ENCODE assay signal across 8 cellular contexts in genomic region chr3:33717866-33718594, GRCh38. TPM values are rescaled to one million over a fixed set of nuclear protein-coding genes. Genes with fewer than 3 reads are reported as not detected.
DNase-seq lines count a peak whose midpoint lies in the region; ATAC-seq, FAIRE-seq and TF ChIP-seq lines count a peak whose summit lies in the region.

Gene CLASP2 (minus strand): TSS chr3:33718254. CDS start chr3:33718002, 252 bp downstream.

- intact Hi-C loops in Right ventricle myocardium inferior (cut with DNase I) (loop anchor here (1.0 to 5.0 kb wide), 4 partner anchors 59 to 276 kb away; partner anchors contain the start of genes PDCD6IP and UBP1), pancreas (cut with DNase I) (no loop called here), thyroid gland (cut with DNase I) (no loop called here)

- peak; percentile 87 for DNase-seq in GM10266 (ENCODE audit: extremely low spot score)
- DNase-seq in NCI-H1048 (lab: John Stamatoyannopoulos, UW), result peak; percentile 70
- DNase-seq in SKM-1 treated with dmso at 0.1 percent for 144 hours (lab: John Stamatoyannopoulos, UW; ENCODE audit: unreplicated experiment), result peak; percentile 72
- DNase-seq in Right ventricle myocardium inferior (ENCODE audit: missing footprints), result peak; percentile 95
- DNase-seq in pancreas, result peak; percentile 81 to 94 (median 87)
- peak; percentile 87 to 90 for DNase-seq in thyroid gland

- H3K9me3 Mint-ChIP-seq in activated naive CD8-positive, alpha-beta T cell (ENCODE audit: low read depth), result no peaks in the 10 kb centered on the region

- H3K4me3 ChIP-seq in pancreas, result peak within 1 kb of the TSS; percentile 65 to 90 (median 85)
- H3K4me3 ChIP-seq in thyroid gland (replicated peaks in 1 of 3), result peak within 1 kb of the TSS; percentile 66 to 91 (median 90)

- peak; percentile 29 to 90 for TF ChIP-seq POLR2A in thyroid gland (IDR thresholded peaks at IDR 0.05)

- peak; percentile 97 for ATAC-seq in HG02588 (IDR thresholded peaks at IDR 0.05; ENCODE audit: unreplicated experiment)
- peak; percentile 97 for ATAC-seq in Right ventricle myocardium inferior
- ATAC-seq in pancreas, result peak; percentile 89 to 95 (median 93)

- no peaks in the 10 kb centered on the region for H3K36me3 Mint-ChIP-seq in activated naive CD8-positive, alpha-beta T cell

- TF ChIP-seq CTCF in GM10266 (IDR thresholded peaks at IDR 0.05; ENCODE audit: control insufficient read depth, insufficient read depth, low read depth, missing control alignments), result no peak
- peak in 1 of 4 donors; percentile 11 for TF ChIP-seq CTCF in pancreas (IDR thresholded peaks at IDR 0.05)
- peak in 3 of 6 experiments; percentile 3 to 17 (median 7) for TF ChIP-seq CTCF in thyroid gland (IDR thresholded peaks at IDR 0.05)

- WGBS in pancreas, 2 donors, result 0 to 1% methylated on average over 44 to 68 of the region's 68 CpGs
- WGBS in thyroid gland, 2 donors, result 0% methylated on average over 9 to 47 of the region's 68 CpGs

- H3K27ac Mint-ChIP-seq in activated naive CD8-positive, alpha-beta T cell, result peak within 1 kb of the TSS; percentile 94

- peaks cover 4 to 13% (median 10%) of the 10 kb centered on the region in 3 donors for H3K4me1 ChIP-seq in pancreas
- peaks cover 8 to 10% of the 10 kb centered on the region in 2 donors for H3K4me1 ChIP-seq in thyroid gland

- H3K36me3 ChIP-seq in pancreas, result no peaks in the 10 kb centered on the region
- H3K36me3 ChIP-seq in thyroid gland, result no peaks in the 10 kb centered on the region

- FAIRE-seq in pancreas (lab: Jason Lieb, UNC), result no peak

- no peaks in the 10 kb centered on the region for H3K9me3 ChIP-seq in pancreas
- H3K9me3 ChIP-seq in thyroid gland, result no peaks in the 10 kb centered on the region

- H3K27me3 Mint-ChIP-seq in activated naive CD8-positive, alpha-beta T cell, result no peaks in the 10 kb centered on the region

- peaks cover 11% of the 10 kb centered on the region for H3K4me1 Mint-ChIP-seq in activated naive CD8-positive, alpha-beta T cell (ENCODE audit: low read depth)

- H3K27me3 ChIP-seq in pancreas (no peaks in the 10 kb centered on the region), thyroid gland (no peaks in the 10 kb centered on the region)

- H3K27ac ChIP-seq in pancreas (peak within 1 kb of the TSS; percentile 98 to 99 (median 98)), thyroid gland (peak within 1 kb of the TSS; percentile 96 to 100 (median 98))

- H3K4me3 Mint-ChIP-seq in activated naive CD8-positive, alpha-beta T cell, result no peak within 1 kb of the TSS

RNA-seq across cellular contexts. Expression of gene CLASP2, which starts in this region (rescaled TPM):
- total RNA-seq in Right ventricle myocardium inferior, result 69.4 TPM
- total RNA-seq in pancreas, result 10 to 100 TPM; 20.2 to 33.5 (median 21.4) TPM
- 10 to 100 TPM in 1 of 2 donors, 1 to 10 TPM in 1; 8.5 to 16.7 TPM for polyA plus RNA-seq in pancreas
- 100 to 1,000 TPM in 2 of 4 donors, 10 to 100 TPM in 2; 64.2 to 115 (median 92.1) TPM for total RNA-seq in thyroid gland

Comparison
In these comparisons a context has a peak if more than half of its experiments do, and no peak if none do; other contexts are left out.
1. Peak in every context shown above with its lines: DNase-seq, ATAC-seq, H3K4me3 ChIP-seq and H3K27ac ChIP-seq.